1 cellular context compared by ENCODE assay signal in the genomic region with DNA sequence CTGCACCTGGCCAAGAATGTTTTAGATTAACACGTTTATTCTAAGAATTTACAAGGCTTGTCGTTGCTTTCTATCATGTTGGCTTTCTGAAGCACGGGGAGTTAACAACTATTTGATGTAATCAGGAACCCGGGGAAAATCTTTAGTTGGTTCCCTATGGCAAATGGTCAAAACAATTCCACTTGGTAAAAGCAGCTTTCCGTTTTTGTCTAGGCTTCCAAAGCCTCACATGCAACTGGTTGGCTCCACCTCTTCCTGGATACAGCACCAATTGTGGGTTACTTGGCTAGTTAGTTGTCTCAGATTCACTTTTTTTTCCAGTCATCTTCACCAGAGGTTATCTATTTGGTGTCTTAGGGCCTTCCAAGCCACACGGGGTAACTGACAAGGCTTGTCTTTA.
TF ChIP-seq lines count a peak whose summit lies in the region.

No MANE protein-coding gene starts in this region.

TF ChIP-seq in K562, 482 proteins besides CTCF, POLR2A, EP300 and RAD21:
- TF ChIP-seq NFIC (IDR thresholded peaks at IDR 0.05) (no peak), HMBOX1 (IDR thresholded peaks at IDR 0.05) (peak; percentile 66)
